In the genomic region with DNA sequence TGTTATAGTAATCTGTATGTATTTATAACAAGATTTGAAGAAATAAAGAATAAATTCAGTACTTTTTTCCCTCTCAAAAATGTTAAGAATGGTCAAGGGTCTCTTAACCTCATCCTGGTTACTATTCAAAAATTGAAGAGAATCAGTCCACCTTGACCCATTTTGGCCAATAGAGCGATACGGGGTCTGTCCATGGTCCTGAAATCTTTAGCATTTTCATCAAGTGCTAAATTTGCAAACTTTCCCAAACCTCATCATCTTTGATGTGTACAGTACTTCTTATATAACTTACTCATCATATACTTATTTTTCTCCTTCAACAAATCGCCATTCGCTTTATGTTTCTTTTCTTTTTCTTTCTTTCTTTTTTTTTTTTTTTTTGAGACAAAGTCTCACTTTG, we compare ENCODE assay signal across 1 cellular context.
TF ChIP-seq lines count a peak whose summit lies in the region.

No MANE protein-coding gene starts in this region.

TF ChIP-seq in K562, 482 proteins besides CTCF, POLR2A, EP300 and RAD21 (continued from another document and continues in another):
- TF ChIP-seq, protein P1, sequence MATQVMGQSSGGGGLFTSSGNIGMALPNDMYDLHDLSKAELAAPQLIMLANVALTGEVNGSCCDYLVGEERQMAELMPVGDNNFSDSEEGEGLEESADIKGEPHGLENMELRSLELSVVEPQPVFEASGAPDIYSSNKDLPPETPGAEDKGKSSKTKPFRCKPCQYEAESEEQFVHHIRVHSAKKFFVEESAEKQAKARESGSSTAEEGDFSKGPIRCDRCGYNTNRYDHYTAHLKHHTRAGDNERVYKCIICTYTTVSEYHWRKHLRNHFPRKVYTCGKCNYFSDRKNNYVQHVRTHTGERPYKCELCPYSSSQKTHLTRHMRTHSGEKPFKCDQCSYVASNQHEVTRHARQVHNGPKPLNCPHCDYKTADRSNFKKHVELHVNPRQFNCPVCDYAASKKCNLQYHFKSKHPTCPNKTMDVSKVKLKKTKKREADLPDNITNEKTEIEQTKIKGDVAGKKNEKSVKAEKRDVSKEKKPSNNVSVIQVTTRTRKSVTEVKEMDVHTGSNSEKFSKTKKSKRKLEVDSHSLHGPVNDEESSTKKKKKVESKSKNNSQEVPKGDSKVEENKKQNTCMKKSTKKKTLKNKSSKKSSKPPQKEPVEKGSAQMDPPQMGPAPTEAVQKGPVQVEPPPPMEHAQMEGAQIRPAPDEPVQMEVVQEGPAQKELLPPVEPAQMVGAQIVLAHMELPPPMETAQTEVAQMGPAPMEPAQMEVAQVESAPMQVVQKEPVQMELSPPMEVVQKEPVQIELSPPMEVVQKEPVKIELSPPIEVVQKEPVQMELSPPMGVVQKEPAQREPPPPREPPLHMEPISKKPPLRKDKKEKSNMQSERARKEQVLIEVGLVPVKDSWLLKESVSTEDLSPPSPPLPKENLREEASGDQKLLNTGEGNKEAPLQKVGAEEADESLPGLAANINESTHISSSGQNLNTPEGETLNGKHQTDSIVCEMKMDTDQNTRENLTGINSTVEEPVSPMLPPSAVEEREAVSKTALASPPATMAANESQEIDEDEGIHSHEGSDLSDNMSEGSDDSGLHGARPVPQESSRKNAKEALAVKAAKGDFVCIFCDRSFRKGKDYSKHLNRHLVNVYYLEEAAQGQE (CRISPR knock-in tag; IDR thresholded peaks at IDR 0.05; ENCODE audit: low read depth), result peak; percentile 94
- TF ChIP-seq KLF6 (CRISPR knock-in tag; IDR thresholded peaks at IDR 0.05; ENCODE audit: borderline replicate concordance) (no peak), TFAM (CRISPR knock-in tag; conservative IDR thresholded peaks at IDR 0.05) (no peak), ZFX (CRISPR knock-in tag; IDR thresholded peaks at IDR 0.05) (no peak), NELFE (IDR thresholded peaks at IDR 0.05; ENCODE audit: insufficient read depth, insufficient read length) (no peak), CBX5 (IDR thresholded peaks at IDR 0.05; ENCODE audit: borderline replicate concordance, low read depth) (no peak), SAFB (IDR thresholded peaks at IDR 0.05; ENCODE audit: borderline replicate concordance, low read depth, low read length) (no peak), ZNF586 (CRISPR knock-in tag; conservative IDR thresholded peaks at IDR 0.05) (no peak), RCOR1 (IDR thresholded peaks at IDR 0.05; ENCODE audit: borderline replicate concordance in 1 of 2, low read depth in 2 of 2, low read length in 2 of 2) (peak in 1 of 2 experiments; percentile 36; a peak in 1 of 4 replicates), ZNF282 (CRISPR knock-in tag; IDR thresholded peaks at IDR 0.05) (no peak), ERF (CRISPR knock-in tag; IDR thresholded peaks at IDR 0.05) (no peak), WHSC1 (IDR thresholded peaks at IDR 0.05; ENCODE audit: low read length) (no peak), ZKSCAN1 (IDR thresholded peaks at IDR 0.05; ENCODE audit: low read depth, low read length) (no peak), FOXK2 (conservative IDR thresholded peaks at IDR 0.05 in 1 of 2, IDR thresholded peaks at IDR 0.05 in 1 of 2; ENCODE audit: low read depth in 2 of 2) (no peak), XRCC4 (IDR thresholded peaks at IDR 0.05; ENCODE audit: extremely low read depth, insufficient read depth, insufficient read length) (no peak), POLR2G (IDR thresholded peaks at IDR 0.05; ENCODE audit: low read depth, low read length) (no peak), CSDE1 (IDR thresholded peaks at IDR 0.05) (no peak), ZNF717 (CRISPR knock-in tag; IDR thresholded peaks at IDR 0.05) (no peak), SMARCE1 (IDR thresholded peaks at IDR 0.05) (no peak), HMG20B (CRISPR knock-in tag; IDR thresholded peaks at IDR 0.05) (no peak), ZNF507 (tag; conservative IDR thresholded peaks at IDR 0.05) (no peak), CXXC5 (CRISPR knock-in tag; IDR thresholded peaks at IDR 0.05) (peak; percentile 60), NR4A1 (CRISPR knock-in tag; IDR thresholded peaks at IDR 0.05) (no peak), NR4A1 (tag; IDR thresholded peaks at IDR 0.05) (no peak), ZNF316 (IDR thresholded peaks at IDR 0.05) (peak; percentile 29; the same call in 1 of the 2 replicates), HMG20A (CRISPR knock-in tag; conservative IDR thresholded peaks at IDR 0.05) (no peak), ZNF436 (CRISPR knock-in tag; IDR thresholded peaks at IDR 0.05) (no peak), POLR2AphosphoS5 (IDR thresholded peaks at IDR 0.05; ENCODE audit: control insufficient read depth, insufficient read depth, low read depth, low read length) (no peak)
- TF ChIP-seq, protein P2, sequence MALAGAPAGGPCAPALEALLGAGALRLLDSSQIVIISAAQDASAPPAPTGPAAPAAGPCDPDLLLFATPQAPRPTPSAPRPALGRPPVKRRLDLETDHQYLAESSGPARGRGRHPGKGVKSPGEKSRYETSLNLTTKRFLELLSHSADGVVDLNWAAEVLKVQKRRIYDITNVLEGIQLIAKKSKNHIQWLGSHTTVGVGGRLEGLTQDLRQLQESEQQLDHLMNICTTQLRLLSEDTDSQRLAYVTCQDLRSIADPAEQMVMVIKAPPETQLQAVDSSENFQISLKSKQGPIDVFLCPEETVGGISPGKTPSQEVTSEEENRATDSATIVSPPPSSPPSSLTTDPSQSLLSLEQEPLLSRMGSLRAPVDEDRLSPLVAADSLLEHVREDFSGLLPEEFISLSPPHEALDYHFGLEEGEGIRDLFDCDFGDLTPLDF (CRISPR knock-in tag; IDR thresholded peaks at IDR 0.05), result no peak
- TF ChIP-seq, protein P3, sequence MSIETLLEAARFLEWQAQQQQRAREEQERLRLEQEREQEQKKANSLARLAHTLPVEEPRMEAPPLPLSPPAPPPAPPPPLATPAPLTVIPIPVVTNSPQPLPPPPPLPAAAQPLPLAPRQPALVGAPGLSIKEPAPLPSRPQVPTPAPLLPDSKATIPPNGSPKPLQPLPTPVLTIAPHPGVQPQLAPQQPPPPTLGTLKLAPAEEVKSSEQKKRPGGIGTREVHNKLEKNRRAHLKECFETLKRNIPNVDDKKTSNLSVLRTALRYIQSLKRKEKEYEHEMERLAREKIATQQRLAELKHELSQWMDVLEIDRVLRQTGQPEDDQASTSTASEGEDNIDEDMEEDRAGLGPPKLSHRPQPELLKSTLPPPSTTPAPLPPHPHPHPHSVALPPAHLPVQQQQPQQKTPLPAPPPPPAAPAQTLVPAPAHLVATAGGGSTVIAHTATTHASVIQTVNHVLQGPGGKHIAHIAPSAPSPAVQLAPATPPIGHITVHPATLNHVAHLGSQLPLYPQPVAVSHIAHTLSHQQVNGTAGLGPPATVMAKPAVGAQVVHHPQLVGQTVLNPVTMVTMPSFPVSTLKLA (conservative IDR thresholded peaks at IDR 0.05), result no peak
- TF ChIP-seq, protein P4, sequence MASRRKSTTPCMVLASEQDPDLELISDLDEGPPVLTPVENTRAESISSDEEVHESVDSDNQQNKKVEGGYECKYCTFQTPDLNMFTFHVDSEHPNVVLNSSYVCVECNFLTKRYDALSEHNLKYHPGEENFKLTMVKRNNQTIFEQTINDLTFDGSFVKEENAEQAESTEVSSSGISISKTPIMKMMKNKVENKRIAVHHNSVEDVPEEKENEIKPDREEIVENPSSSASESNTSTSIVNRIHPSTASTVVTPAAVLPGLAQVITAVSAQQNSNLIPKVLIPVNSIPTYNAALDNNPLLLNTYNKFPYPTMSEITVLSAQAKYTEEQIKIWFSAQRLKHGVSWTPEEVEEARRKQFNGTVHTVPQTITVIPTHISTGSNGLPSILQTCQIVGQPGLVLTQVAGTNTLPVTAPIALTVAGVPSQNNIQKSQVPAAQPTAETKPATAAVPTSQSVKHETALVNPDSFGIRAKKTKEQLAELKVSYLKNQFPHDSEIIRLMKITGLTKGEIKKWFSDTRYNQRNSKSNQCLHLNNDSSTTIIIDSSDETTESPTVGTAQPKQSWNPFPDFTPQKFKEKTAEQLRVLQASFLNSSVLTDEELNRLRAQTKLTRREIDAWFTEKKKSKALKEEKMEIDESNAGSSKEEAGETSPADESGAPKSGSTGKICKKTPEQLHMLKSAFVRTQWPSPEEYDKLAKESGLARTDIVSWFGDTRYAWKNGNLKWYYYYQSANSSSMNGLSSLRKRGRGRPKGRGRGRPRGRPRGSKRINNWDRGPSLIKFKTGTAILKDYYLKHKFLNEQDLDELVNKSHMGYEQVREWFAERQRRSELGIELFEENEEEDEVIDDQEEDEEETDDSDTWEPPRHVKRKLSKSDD (conservative IDR thresholded peaks at IDR 0.05; ENCODE audit: low read length), result no peak
- TF ChIP-seq, protein P5, sequence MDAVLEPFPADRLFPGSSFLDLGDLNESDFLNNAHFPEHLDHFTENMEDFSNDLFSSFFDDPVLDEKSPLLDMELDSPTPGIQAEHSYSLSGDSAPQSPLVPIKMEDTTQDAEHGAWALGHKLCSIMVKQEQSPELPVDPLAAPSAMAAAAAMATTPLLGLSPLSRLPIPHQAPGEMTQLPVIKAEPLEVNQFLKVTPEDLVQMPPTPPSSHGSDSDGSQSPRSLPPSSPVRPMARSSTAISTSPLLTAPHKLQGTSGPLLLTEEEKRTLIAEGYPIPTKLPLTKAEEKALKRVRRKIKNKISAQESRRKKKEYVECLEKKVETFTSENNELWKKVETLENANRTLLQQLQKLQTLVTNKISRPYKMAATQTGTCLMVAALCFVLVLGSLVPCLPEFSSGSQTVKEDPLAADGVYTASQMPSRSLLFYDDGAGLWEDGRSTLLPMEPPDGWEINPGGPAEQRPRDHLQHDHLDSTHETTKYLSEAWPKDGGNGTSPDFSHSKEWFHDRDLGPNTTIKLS (IDR thresholded peaks at IDR 0.05; ENCODE audit: borderline replicate concordance, low read depth), result no peak
- TF ChIP-seq, protein P6, sequence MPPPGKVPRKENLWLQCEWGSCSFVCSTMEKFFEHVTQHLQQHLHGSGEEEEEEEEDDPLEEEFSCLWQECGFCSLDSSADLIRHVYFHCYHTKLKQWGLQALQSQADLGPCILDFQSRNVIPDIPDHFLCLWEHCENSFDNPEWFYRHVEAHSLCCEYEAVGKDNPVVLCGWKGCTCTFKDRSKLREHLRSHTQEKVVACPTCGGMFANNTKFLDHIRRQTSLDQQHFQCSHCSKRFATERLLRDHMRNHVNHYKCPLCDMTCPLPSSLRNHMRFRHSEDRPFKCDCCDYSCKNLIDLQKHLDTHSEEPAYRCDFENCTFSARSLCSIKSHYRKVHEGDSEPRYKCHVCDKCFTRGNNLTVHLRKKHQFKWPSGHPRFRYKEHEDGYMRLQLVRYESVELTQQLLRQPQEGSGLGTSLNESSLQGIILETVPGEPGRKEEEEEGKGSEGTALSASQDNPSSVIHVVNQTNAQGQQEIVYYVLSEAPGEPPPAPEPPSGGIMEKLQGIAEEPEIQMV (tag; conservative IDR thresholded peaks at IDR 0.05; ENCODE audit: low read depth), result 0 out of 2 replicates have a peak, but pooled peaks have one; percentile 28
- TF ChIP-seq, protein P7, sequence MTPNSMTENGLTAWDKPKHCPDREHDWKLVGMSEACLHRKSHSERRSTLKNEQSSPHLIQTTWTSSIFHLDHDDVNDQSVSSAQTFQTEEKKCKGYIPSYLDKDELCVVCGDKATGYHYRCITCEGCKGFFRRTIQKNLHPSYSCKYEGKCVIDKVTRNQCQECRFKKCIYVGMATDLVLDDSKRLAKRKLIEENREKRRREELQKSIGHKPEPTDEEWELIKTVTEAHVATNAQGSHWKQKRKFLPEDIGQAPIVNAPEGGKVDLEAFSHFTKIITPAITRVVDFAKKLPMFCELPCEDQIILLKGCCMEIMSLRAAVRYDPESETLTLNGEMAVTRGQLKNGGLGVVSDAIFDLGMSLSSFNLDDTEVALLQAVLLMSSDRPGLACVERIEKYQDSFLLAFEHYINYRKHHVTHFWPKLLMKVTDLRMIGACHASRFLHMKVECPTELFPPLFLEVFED (CRISPR knock-in tag; conservative IDR thresholded peaks at IDR 0.05), result no peak
- TF ChIP-seq, protein P8, sequence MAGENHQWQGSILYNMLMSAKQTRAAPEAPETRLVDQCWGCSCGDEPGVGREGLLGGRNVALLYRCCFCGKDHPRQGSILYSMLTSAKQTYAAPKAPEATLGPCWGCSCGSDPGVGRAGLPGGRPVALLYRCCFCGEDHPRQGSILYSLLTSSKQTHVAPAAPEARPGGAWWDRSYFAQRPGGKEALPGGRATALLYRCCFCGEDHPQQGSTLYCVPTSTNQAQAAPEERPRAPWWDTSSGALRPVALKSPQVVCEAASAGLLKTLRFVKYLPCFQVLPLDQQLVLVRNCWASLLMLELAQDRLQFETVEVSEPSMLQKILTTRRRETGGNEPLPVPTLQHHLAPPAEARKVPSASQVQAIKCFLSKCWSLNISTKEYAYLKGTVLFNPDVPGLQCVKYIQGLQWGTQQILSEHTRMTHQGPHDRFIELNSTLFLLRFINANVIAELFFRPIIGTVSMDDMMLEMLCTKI (IDR thresholded peaks at IDR 0.05; ENCODE audit: partially characterized antibody), result no peak
- TF ChIP-seq, protein P9, sequence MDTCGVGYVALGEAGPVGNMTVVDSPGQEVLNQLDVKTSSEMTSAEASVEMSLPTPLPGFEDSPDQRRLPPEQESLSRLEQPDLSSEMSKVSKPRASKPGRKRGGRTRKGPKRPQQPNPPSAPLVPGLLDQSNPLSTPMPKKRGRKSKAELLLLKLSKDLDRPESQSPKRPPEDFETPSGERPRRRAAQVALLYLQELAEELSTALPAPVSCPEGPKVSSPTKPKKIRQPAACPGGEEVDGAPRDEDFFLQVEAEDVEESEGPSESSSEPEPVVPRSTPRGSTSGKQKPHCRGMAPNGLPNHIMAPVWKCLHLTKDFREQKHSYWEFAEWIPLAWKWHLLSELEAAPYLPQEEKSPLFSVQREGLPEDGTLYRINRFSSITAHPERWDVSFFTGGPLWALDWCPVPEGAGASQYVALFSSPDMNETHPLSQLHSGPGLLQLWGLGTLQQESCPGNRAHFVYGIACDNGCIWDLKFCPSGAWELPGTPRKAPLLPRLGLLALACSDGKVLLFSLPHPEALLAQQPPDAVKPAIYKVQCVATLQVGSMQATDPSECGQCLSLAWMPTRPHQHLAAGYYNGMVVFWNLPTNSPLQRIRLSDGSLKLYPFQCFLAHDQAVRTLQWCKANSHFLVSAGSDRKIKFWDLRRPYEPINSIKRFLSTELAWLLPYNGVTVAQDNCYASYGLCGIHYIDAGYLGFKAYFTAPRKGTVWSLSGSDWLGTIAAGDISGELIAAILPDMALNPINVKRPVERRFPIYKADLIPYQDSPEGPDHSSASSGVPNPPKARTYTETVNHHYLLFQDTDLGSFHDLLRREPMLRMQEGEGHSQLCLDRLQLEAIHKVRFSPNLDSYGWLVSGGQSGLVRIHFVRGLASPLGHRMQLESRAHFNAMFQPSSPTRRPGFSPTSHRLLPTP (IDR thresholded peaks at IDR 0.05; ENCODE audit: borderline replicate concordance, extremely low read depth, insufficient read length), result no peak
- TF ChIP-seq, protein P10, sequence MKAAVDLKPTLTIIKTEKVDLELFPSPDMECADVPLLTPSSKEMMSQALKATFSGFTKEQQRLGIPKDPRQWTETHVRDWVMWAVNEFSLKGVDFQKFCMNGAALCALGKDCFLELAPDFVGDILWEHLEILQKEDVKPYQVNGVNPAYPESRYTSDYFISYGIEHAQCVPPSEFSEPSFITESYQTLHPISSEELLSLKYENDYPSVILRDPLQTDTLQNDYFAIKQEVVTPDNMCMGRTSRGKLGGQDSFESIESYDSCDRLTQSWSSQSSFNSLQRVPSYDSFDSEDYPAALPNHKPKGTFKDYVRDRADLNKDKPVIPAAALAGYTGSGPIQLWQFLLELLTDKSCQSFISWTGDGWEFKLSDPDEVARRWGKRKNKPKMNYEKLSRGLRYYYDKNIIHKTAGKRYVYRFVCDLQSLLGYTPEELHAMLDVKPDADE (conservative IDR thresholded peaks at IDR 0.05; ENCODE audit: control insufficient read depth, low read depth, low read length), result no peak
